ENCODE assay signal across 8 cellular contexts in the genomic region with DNA sequence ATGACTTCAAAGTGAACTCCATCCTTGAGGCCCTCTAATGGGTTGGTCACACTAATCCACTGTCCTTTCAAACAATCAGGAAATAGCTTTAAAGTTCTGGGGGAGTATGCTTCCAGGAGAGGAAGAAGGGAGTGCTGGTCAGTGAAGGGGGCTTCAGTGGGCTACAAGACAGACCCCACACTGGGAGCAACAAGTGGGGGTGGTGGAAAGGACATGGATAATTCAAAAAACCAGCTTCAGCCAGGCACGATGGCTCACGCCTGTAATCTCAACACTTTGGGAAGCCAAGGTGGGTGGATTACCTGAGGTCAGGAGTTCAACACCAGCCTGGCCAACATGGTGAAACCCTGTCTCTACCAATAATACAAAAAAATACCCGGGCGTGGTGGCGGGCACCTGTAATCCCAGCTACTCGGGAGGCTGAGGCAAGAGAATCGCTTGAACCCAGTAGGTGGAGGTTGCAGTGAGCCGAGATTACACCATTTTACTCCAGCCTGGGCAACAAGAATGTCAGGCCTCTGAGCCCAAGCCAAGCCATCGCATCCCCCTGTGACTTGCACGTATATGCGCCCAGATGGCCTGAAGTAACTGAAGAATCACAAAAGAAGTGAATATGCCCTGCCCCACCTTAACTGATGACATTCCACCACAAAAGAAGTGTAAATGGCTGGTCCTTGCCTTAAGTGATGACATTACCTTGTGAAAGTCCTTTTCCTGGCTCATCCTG.
DNase-seq lines count a peak whose midpoint lies in the region; ATAC-seq and TF ChIP-seq lines count a peak whose summit lies in the region.
"Not testable (repeated sequence)": the region's sequence is repeated elsewhere in the genome, so short reads cannot be mapped to it uniquely, and the experiment has no call there.

No MANE protein-coding gene starts in this region.

- not testable (repeated sequence) for H2AK5ac ChIP-seq in H9 (ENCODE audit: insufficient read length, low read length); mesendoderm (ENCODE audit: low read length)

- H3K4me1 Mint-ChIP-seq in H9 (peaks cover 20 to 26% of the 10 kb centered on the region in 2 experiments), WTC11 (peaks cover 22% of the 10 kb centered on the region), endodermal cell (peaks cover 13% of the 10 kb centered on the region), type B pancreatic cell (ENCODE audit: unreplicated experiment) (peaks cover 27% of the 10 kb centered on the region)

- TF ChIP-seq CTCF in H9 (conservative IDR thresholded peaks at IDR 0.05); WTC11 (IDR thresholded peaks at IDR 0.05); endodermal cell (conservative IDR thresholded peaks at IDR 0.05); type B pancreatic cell (conservative IDR thresholded peaks at IDR 0.05): not testable (repeated sequence)

- H3K9me3 ChIP-seq in ES-I3 (ENCODE audit: control insufficient read depth, insufficient read depth, low read length); H9 (ENCODE audit: control insufficient read depth, low read depth, low read length); HUES6 (ENCODE audit: control insufficient read depth, insufficient read depth, low read depth, low read length); Karpas-422 (ENCODE audit: low read length); endodermal cell (ENCODE audit: control insufficient read depth, low read length): not testable (repeated sequence)

- H2BK12ac ChIP-seq in H9 (ENCODE audit: insufficient read length, low read depth, low read length), result not testable (repeated sequence)

- H4K8ac ChIP-seq in H9 (replicated peaks; ENCODE audit: insufficient read length, low read depth, low read length); mesendoderm (ENCODE audit: low read depth, low read length): not testable (repeated sequence)

- H3K79me2 ChIP-seq in H9 (ENCODE audit: insufficient read depth, low read length); Karpas-422 (ENCODE audit: low read length); mesendoderm (ENCODE audit: control insufficient read depth, insufficient read depth, low read length): not testable (repeated sequence)

- not testable (repeated sequence) for H3K27ac ChIP-seq in H9 (ENCODE audit: insufficient read length, low read depth, low read length); Karpas-422 (ENCODE audit: low read length); endodermal cell (ENCODE audit: low read depth, low read length); mesendoderm (ENCODE audit: low read depth, low read length)
- H3K27ac ChIP-seq in HUES6 (ENCODE audit: low read depth, low read length), result peak overlapping the region; percentile 15; the same call in 1 of the 2 replicates

- not testable (repeated sequence) for H3K79me1 ChIP-seq in H9 (ENCODE audit: insufficient read depth, low read depth, low read length, poor library complexity, severe bottlenecking); mesendoderm (ENCODE audit: low read length)

- ATAC-seq in WTC11, result not testable (repeated sequence)

- not testable (repeated sequence) for H3K23me2 ChIP-seq in H9 (ENCODE audit: insufficient read length, low read depth, low read length, poor library complexity, severe bottlenecking)

- H3K4me1 ChIP-seq in ES-I3 (ENCODE audit: insufficient read depth, low read length), result peaks cover 13% of the 10 kb centered on the region
- H3K4me1 ChIP-seq in H9 (ENCODE audit: insufficient read depth, low read length); HUES6 (ENCODE audit: control insufficient read depth, insufficient read depth, low read length); Karpas-422 (ENCODE audit: low read length); endodermal cell (ENCODE audit: control insufficient read depth, insufficient read depth, low read length); mesendoderm (ENCODE audit: control insufficient read depth, low read depth, low read length): not testable (repeated sequence)

- H3K27me3 ChIP-seq in H9 (ENCODE audit: insufficient read depth, low read length); HUES6 (ENCODE audit: control insufficient read depth, insufficient read depth, low read length); Karpas-422 (ENCODE audit: low read length); endodermal cell (ENCODE audit: control insufficient read depth, insufficient read depth, low read length, poor library complexity, severe bottlenecking); mesendoderm (ENCODE audit: insufficient read depth, low read length, poor library complexity): not testable (repeated sequence)

- not testable (repeated sequence) for H4K20me1 ChIP-seq in H9 (ENCODE audit: control insufficient read depth, insufficient read depth, insufficient read length); Karpas-422 (ENCODE audit: insufficient read depth, low read depth, low read length)

- H3K18ac ChIP-seq in H9 (ENCODE audit: insufficient read length, low read depth, low read length), result not testable (repeated sequence)
- H3K18ac ChIP-seq in mesendoderm (ENCODE audit: low read length), result peak overlapping the region; percentile 33

- not testable (repeated sequence) for H3K9me2 ChIP-seq in Karpas-422 (replicated peaks; ENCODE audit: insufficient read depth, low read length)

- H3K4me3 Mint-ChIP-seq in H9, WTC11, endodermal cell: not testable (repeated sequence)
- H3K4me3 Mint-ChIP-seq in type B pancreatic cell, result peak overlapping the region; percentile 24

- H3K4me2 ChIP-seq in H9 (ENCODE audit: insufficient read depth, insufficient read length, low read length); Karpas-422 (ENCODE audit: low read depth, low read length, poor library complexity, severe bottlenecking); mesendoderm (ENCODE audit: low read length): not testable (repeated sequence)

- H3K9ac ChIP-seq in ES-I3 (ENCODE audit: low read depth, low read length), result peak overlapping the region; percentile 57; the same call in 1 of the 2 replicates
- H3K9ac ChIP-seq in H9 (ENCODE audit: extremely low read depth, insufficient read length, low read length); Karpas-422 (ENCODE audit: low read length); endodermal cell (ENCODE audit: extremely low read depth, low read length, poor library complexity, severe bottlenecking); mesendoderm (ENCODE audit: low read length): not testable (repeated sequence)
- H3K9ac ChIP-seq in HUES6 (ENCODE audit: low read length), result peak overlapping the region; percentile 97

- H3K9me3 Mint-ChIP-seq in H9, result peaks cover 17 to 21% of the 10 kb centered on the region in 2 experiments
- not testable (repeated sequence) for H3K9me3 Mint-ChIP-seq in WTC11, type B pancreatic cell
- peaks cover 17% of the 10 kb centered on the region for H3K9me3 Mint-ChIP-seq in endodermal cell

- not testable (repeated sequence) for H3K4ac ChIP-seq in H9 (ENCODE audit: low read depth, low read length); mesendoderm (ENCODE audit: low read depth, low read length)

- not testable (repeated sequence) for H3K27ac Mint-ChIP-seq in H9, endodermal cell
- peak overlapping the region; percentile 25; the same call in 1 of the 2 replicates for H3K27ac Mint-ChIP-seq in WTC11
- peak overlapping the region; percentile 54 for H3K27ac Mint-ChIP-seq in type B pancreatic cell

- peaks cover 5 to 21% (median 11%) of the 10 kb centered on the region in 3 experiments; a peak in 6 of 7 replicates for H3K36me3 Mint-ChIP-seq in H9 (ENCODE audit: insufficient read depth in 1 of 3, low read depth in 3 of 3)
- not testable (repeated sequence) for H3K36me3 Mint-ChIP-seq in WTC11; endodermal cell (ENCODE audit: low read depth); type B pancreatic cell

- H3K36me3 ChIP-seq in ES-I3 (ENCODE audit: insufficient read depth, low read length); HUES6 (ENCODE audit: control insufficient read depth, insufficient read depth, low read length); Karpas-422 (ENCODE audit: insufficient read depth, low read length); endodermal cell (ENCODE audit: control insufficient read depth, insufficient read depth, low read length); mesendoderm (ENCODE audit: control insufficient read depth, insufficient read depth, low read length): not testable (repeated sequence)

- H3K14ac ChIP-seq in H9 (ENCODE audit: insufficient read depth, low read length), result not testable (repeated sequence)

- not testable (repeated sequence) for H2BK120ac ChIP-seq in H9 (ENCODE audit: low read depth, low read length, poor library complexity, severe bottlenecking); mesendoderm (ENCODE audit: low read depth, low read length)

- not testable (repeated sequence) for H3K23ac ChIP-seq in H9 (ENCODE audit: insufficient read length, low read depth, low read length); mesendoderm (ENCODE audit: low read length)

- H3K4me3 ChIP-seq in HUES6 (ENCODE audit: low read depth, low read length), result peak overlapping the region; percentile 59; the same call in 1 of the 2 replicates
- H3K4me3 ChIP-seq in Karpas-422 (ENCODE audit: low read length); endodermal cell (ENCODE audit: low read length); mesendoderm (ENCODE audit: low read length): not testable (repeated sequence)

- H4K5ac ChIP-seq in H9 (ENCODE audit: insufficient read length, low read depth, low read length); mesendoderm (ENCODE audit: low read length): not testable (repeated sequence)

- POLR2A ChIA-PET in WTC11 (lab: Charles Lee), result not testable (repeated sequence)

- not testable (repeated sequence) for H2BK15ac ChIP-seq in H9 (ENCODE audit: low read depth, low read length); mesendoderm (replicated peaks; ENCODE audit: low read depth)

- WGBS in H9 (ENCODE audit: extremely low coverage, insufficient read length, low lambda C conversion rate), result no CpG with 5 or more reads among the region's 11 CpGs
- WGBS in endodermal cell (ENCODE audit: insufficient coverage in 1 of 2, insufficient read length in 1 of 2), 2 experiments, result 88 to 89% methylated on average over 6 to 11 of the region's 11 CpGs
- WGBS in mesendoderm (ENCODE audit: extremely low coverage, insufficient coverage, low lambda C conversion rate), result no CpG with 5 or more reads among the region's 11 CpGs

- H2BK5ac ChIP-seq in H9 (ENCODE audit: insufficient read length, low read length); mesendoderm (ENCODE audit: low read length): not testable (repeated sequence)

- not testable (repeated sequence) for H2AFZ ChIP-seq in H9 (ENCODE audit: low read length); Karpas-422 (ENCODE audit: low read length)

- H3T11ph ChIP-seq in H9 (ENCODE audit: low read length), result not testable (repeated sequence)

- CTCF ChIA-PET in WTC11 (lab: Charles Lee), result interaction anchor here (0.5 kb wide), 1 partner anchor 13 kb away, joined by 8 read pairs; no protein-coding TSS in a partner anchor

- not testable (repeated sequence) for H2BK20ac ChIP-seq in H9 (ENCODE audit: low read depth, low read length, poor library complexity, severe bottlenecking)

- H3K56ac ChIP-seq in H9 (ENCODE audit: insufficient read length, low read depth, low read length), result not testable (repeated sequence)
- peak overlapping the region; percentile 67 for H3K56ac ChIP-seq in mesendoderm (ENCODE audit: low read length)

- not testable (repeated sequence) for H4K91ac ChIP-seq in H9 (ENCODE audit: insufficient read length, low read depth, low read length)

- DNase-seq in H9 (peak; percentile 79), Karpas-422 (peak; percentile 37), endodermal cell (peak; percentile 82), mesendoderm (peak; percentile 19)
- DNase-seq in WTC11 (ENCODE audit: low spot score); type B pancreatic cell (ENCODE audit: extremely low spot score, unreplicated experiment): not testable (repeated sequence)

- H3K27me3 Mint-ChIP-seq in H9 (ENCODE audit: low read depth); WTC11 (ENCODE audit: low read depth); endodermal cell (ENCODE audit: insufficient read depth); type B pancreatic cell: not testable (repeated sequence)
